28 cellular contexts compared by ENCODE assay signal in genomic region chr14:93381644-93382043, GRCh38. TPM values are rescaled to one million over a fixed set of nuclear protein-coding genes. Genes with fewer than 3 reads are reported as not detected.
DNase-seq lines count a peak whose midpoint lies in the region; ATAC-seq and TF ChIP-seq lines count a peak whose summit lies in the region.
"Had no signal": no experiment of that assay in that cellular context is flagged by ENCODE, and none has a peak within 500 bp of the region (broad histone marks: within the 10 kb centered on the region; RNA-seq: fewer than 3 reads in every experiment).

No MANE protein-coding gene starts in this region.

- ATAC-seq in HG02885 (IDR thresholded peaks at IDR 0.05; ENCODE audit: poor library complexity, unreplicated experiment) = peak; percentile 69
- ATAC-seq in activated CD8-positive, alpha-beta memory T cell treated with anti-CD3 and anti-CD28 coated beads, Interleukin-2, amount 10 ng/mL, durations not matched to agents 7 days and 5 days = no peak
- ATAC-seq: K562, psoas muscle had no signal

- no peak overlapping the region for H3K14ac ChIP-seq in mesenchymal stem cell (ENCODE audit: low read length in 2 of 2)

- no peak overlapping the region for H3K4ac ChIP-seq in mesenchymal stem cell (ENCODE audit: low read depth in 1 of 2, low read length in 2 of 2)

- H3K27me3 ChIP-seq in mesenchymal stem cell (ENCODE audit: control insufficient read depth in 1 of 2, insufficient read depth in 1 of 2, low read length in 2 of 2) = peaks cover 0 to 3% of the 10 kb centered on the region in 2 experiments
- H3K27me3 ChIP-seq: BLaER1 treated with 17β-estradiol and CSF1 and Interleukin-3, amounts not matched to agents 10 nM and 100 nM; esophagus muscularis mucosa; MG63 had no signal

- no peak overlapping the region for H2BK15ac ChIP-seq in mesenchymal stem cell (ENCODE audit: low read depth, poor library complexity, severe bottlenecking)

- H3K4me1 Mint-ChIP-seq in activated CD8-positive, alpha-beta memory T cell treated with anti-CD3 and anti-CD28 coated beads, Interleukin-2, amount 10 ng/mL, durations not matched to agents 7 days and 5 days = no peaks in the 10 kb centered on the region
- H3K4me1 Mint-ChIP-seq in type B pancreatic cell (ENCODE audit: unreplicated experiment) = no peaks in the 10 kb centered on the region
- H3K4me1 Mint-ChIP-seq: brain had no signal

- H2BK12ac ChIP-seq in mesenchymal stem cell (ENCODE audit: low read length in 2 of 2) = no peak overlapping the region

- no peak overlapping the region for H2BK120ac ChIP-seq in mesenchymal stem cell (ENCODE audit: low read depth, low read length)

- no peaks in the 10 kb centered on the region for H3K9me3 ChIP-seq in mesenchymal stem cell (ENCODE audit: control insufficient read depth, low read length)
- H3K9me3 ChIP-seq: esophagus muscularis mucosa, MG63, psoas muscle had no signal

- CTCF ChIA-PET in activated CD8-positive, alpha-beta memory T cell treated with anti-CD3 and anti-CD28 coated beads, Interleukin-2, amount 10 ng/mL, durations not matched to agents 7 days and 5 days (lab: Charles Lee) = no interaction called here

- peaks cover 61% of the 10 kb centered on the region for H3K27me3 Mint-ChIP-seq in activated CD8-positive, alpha-beta memory T cell treated with anti-CD3 and anti-CD28 coated beads, Interleukin-2, amount 10 ng/mL, durations not matched to agents 7 days and 5 days
- peaks cover 30% of the 10 kb centered on the region for H3K27me3 Mint-ChIP-seq in type B pancreatic cell

- H3K18ac ChIP-seq in mesenchymal stem cell (ENCODE audit: low read depth in 1 of 2, low read length in 2 of 2) = no peak overlapping the region

- H3K4me1 ChIP-seq in mesenchymal stem cell (ENCODE audit: control insufficient read depth, insufficient read depth, low read depth, low read length) = no peaks in the 10 kb centered on the region
- H3K4me1 ChIP-seq: esophagus muscularis mucosa, psoas muscle had no signal

- H3K9me3 Mint-ChIP-seq in activated CD8-positive, alpha-beta memory T cell treated with anti-CD3 and anti-CD28 coated beads, Interleukin-2, amount 10 ng/mL, durations not matched to agents 7 days and 5 days (ENCODE audit: low read depth) = no peaks in the 10 kb centered on the region
- H3K9me3 Mint-ChIP-seq in type B pancreatic cell = no peaks in the 10 kb centered on the region
- H3K9me3 Mint-ChIP-seq: brain had no signal

- no peak overlapping the region for H4K91ac ChIP-seq in mesenchymal stem cell (ENCODE audit: low read length)

- no peak overlapping the region for H4K8ac ChIP-seq in mesenchymal stem cell (ENCODE audit: low read length)

- no peak overlapping the region for H2AK5ac ChIP-seq in mesenchymal stem cell (ENCODE audit: low read length, severe bottlenecking)

- H3K4me2 ChIP-seq in mesenchymal stem cell (ENCODE audit: low read length, poor library complexity, severe bottlenecking) = no peak overlapping the region
- H3K4me2 ChIP-seq: BLaER1 treated with 17β-estradiol and CSF1 and Interleukin-3, amounts not matched to agents 10 nM and 100 nM had no signal

- no peaks in the 10 kb centered on the region for H3K36me3 Mint-ChIP-seq in activated CD8-positive, alpha-beta memory T cell treated with anti-CD3 and anti-CD28 coated beads, Interleukin-2, amount 10 ng/mL, durations not matched to agents 7 days and 5 days
- H3K36me3 Mint-ChIP-seq in type B pancreatic cell = no peaks in the 10 kb centered on the region
- H3K36me3 Mint-ChIP-seq: brain had no signal

- TF ChIP-seq CTCF in GM13976 (IDR thresholded peaks at IDR 0.05; ENCODE audit: borderline replicate concordance, control extremely low read depth, extremely low read depth, insufficient read depth, missing control alignments) (peak; percentile 14), GM20000 (IDR thresholded peaks at IDR 0.05; ENCODE audit: extremely low read depth, missing control alignments) (no peak), type B pancreatic cell (conservative IDR thresholded peaks at IDR 0.05) (no peak)

- no peak overlapping the region for H3K27ac ChIP-seq in mesenchymal stem cell (ENCODE audit: low read length, poor library complexity, severe bottlenecking)
- H3K27ac ChIP-seq: BLaER1 treated with 17β-estradiol and CSF1 and Interleukin-3, amounts not matched to agents 10 nM and 100 nM; esophagus muscularis mucosa; psoas muscle; VCaP had no signal

- H3K23ac ChIP-seq in mesenchymal stem cell (ENCODE audit: low read length in 2 of 2) = no peak overlapping the region

- no peak overlapping the region for H3K27ac Mint-ChIP-seq in activated CD8-positive, alpha-beta memory T cell treated with anti-CD3 and anti-CD28 coated beads, Interleukin-2, amount 10 ng/mL, durations not matched to agents 7 days and 5 days
- H3K27ac Mint-ChIP-seq in type B pancreatic cell = no peak overlapping the region
- H3K27ac Mint-ChIP-seq: brain had no signal

- peak; percentile 27 for DNase-seq in GM13976 (ENCODE audit: low spot score)
- DNase-seq in GM20000 (ENCODE audit: low spot score) = peak; percentile 22
- DNase-seq in kidney tubule cell (ENCODE audit: low spot score) = peak; percentile 6
- no peak for DNase-seq in mesenchymal stem cell
- DNase-seq in activated CD8-positive, alpha-beta memory T cell treated with anti-CD3 and anti-CD28 coated beads, Interleukin-2, amount 10 ng/mL, durations not matched to agents 7 days and 5 days = no peak
- no peak for DNase-seq in type B pancreatic cell (ENCODE audit: extremely low spot score, unreplicated experiment)
- DNase-seq in central memory CD4-positive, alpha-beta T cell = no peak
- DNase-seq: activated CD4-positive, alpha-beta T cell treated with anti-CD3 and anti-CD28 coated beads, Interleukin-2, amount 50 U/mL, for 48 hours; activated gamma-delta T cell; activated T-cell treated with anti-CD3 and anti-CD28 coated beads for 4 hours; islet precursor cell; MG63; NCI-H1436; NCI-H510A treated with DMSO at 0.1 percent for 48 hours; psoas muscle; RPMI8226; T-helper 2 cell had no signal

- in situ Hi-C loops in GM13976 (cut with MboI; ENCODE audit: low sequenced_read_pairs, unreplicated experiment) = no loop called here

- 53% methylated on average over 1 of the region's 1 CpG for WGBS in mesenchymal stem cell

- H2AFZ ChIP-seq in mesenchymal stem cell (ENCODE audit: low read depth, low read length) = no peak overlapping the region

- no peaks in the 10 kb centered on the region for H3K36me3 ChIP-seq in mesenchymal stem cell (ENCODE audit: control insufficient read depth in 1 of 2, insufficient read depth in 2 of 2, low read depth in 1 of 2, low read length in 2 of 2)
- H3K36me3 ChIP-seq: BLaER1 treated with 17β-estradiol and CSF1 and Interleukin-3, amounts not matched to agents 10 nM and 100 nM; esophagus muscularis mucosa; MG63 had no signal

- no peak overlapping the region for H3K4me3 ChIP-seq in mesenchymal stem cell (ENCODE audit: insufficient read depth in 1 of 2, low read depth in 1 of 2, low read length in 2 of 2)
- H3K4me3 ChIP-seq: BLaER1 treated with 17β-estradiol and CSF1 and Interleukin-3, amounts not matched to agents 10 nM and 100 nM; esophagus muscularis mucosa; K562; MG63; psoas muscle had no signal

- H2BK5ac ChIP-seq in mesenchymal stem cell (ENCODE audit: low read depth, low read length, poor library complexity, severe bottlenecking) = no peak overlapping the region

- no peaks in the 10 kb centered on the region for H3K79me1 ChIP-seq in mesenchymal stem cell (replicated peaks; ENCODE audit: low read length, poor library complexity, severe bottlenecking)

- H3K9ac ChIP-seq in mesenchymal stem cell (ENCODE audit: low read length) = no peak overlapping the region
- H3K9ac ChIP-seq: BLaER1 treated with 17β-estradiol and CSF1 and Interleukin-3, amounts not matched to agents 10 nM and 100 nM had no signal

- no peak overlapping the region for H3K4me3 Mint-ChIP-seq in activated CD8-positive, alpha-beta memory T cell treated with anti-CD3 and anti-CD28 coated beads, Interleukin-2, amount 10 ng/mL, durations not matched to agents 7 days and 5 days
- H3K4me3 Mint-ChIP-seq in type B pancreatic cell = no peak overlapping the region
- H3K4me3 Mint-ChIP-seq: brain had no signal

RNA-seq across cellular contexts. Expression of gene COX8C, which starts 34.7 kb away (rescaled TPM):
- polyA plus RNA-seq in mesenchymal stem cell (2013, experiment 1 of 2) = not detected
- polyA plus RNA-seq in mesenchymal stem cell (2013, experiment 2 of 2) = not detected
- not detected for total RNA-seq in activated CD8-positive, alpha-beta memory T cell treated with anti-CD3 and anti-CD28 coated beads, Interleukin-2, amount 10 ng/mL, durations not matched to agents 7 days and 5 days
- total RNA-seq in type B pancreatic cell (ENCODE audit: low replicate concordance) = not detected in 2 replicates
- total RNA-seq: esophagus muscularis mucosa, frontal cortex, K562, lower leg skin, skeletal muscle tissue, temporal lobe had no signal
- polyA plus RNA-seq: adipose tissue, K562 had no signal

RNA-seq across cellular contexts. Expression of gene BTBD7, which starts 48.8 kb away (rescaled TPM):
- polyA plus RNA-seq in mesenchymal stem cell (2013, experiment 1 of 2) = 26.1 TPM
- 22.8 TPM for polyA plus RNA-seq in mesenchymal stem cell (2013, experiment 2 of 2)
- total RNA-seq in activated CD8-positive, alpha-beta memory T cell treated with anti-CD3 and anti-CD28 coated beads, Interleukin-2, amount 10 ng/mL, durations not matched to agents 7 days and 5 days = 10 to 100 TPM; 16.8 to 18.3 TPM
- total RNA-seq in type B pancreatic cell (ENCODE audit: low replicate concordance) = 47.9 and 48.1 TPM in 2 replicates

RNA-seq across cellular contexts. Expression of gene UNC79, which starts 49.1 kb away (rescaled TPM):
- 0.01 TPM for polyA plus RNA-seq in mesenchymal stem cell (2013, experiment 1 of 2)
- 0.01 TPM for polyA plus RNA-seq in mesenchymal stem cell (2013, experiment 2 of 2)
- under 1 TPM in 1 of 2 experiments, not detected in 1; 0.02 TPM for total RNA-seq in activated CD8-positive, alpha-beta memory T cell treated with anti-CD3 and anti-CD28 coated beads, Interleukin-2, amount 10 ng/mL, durations not matched to agents 7 days and 5 days
- 1.8 and 2.1 TPM in 2 replicates for total RNA-seq in type B pancreatic cell (ENCODE audit: low replicate concordance)

Comparison
In these comparisons a context has a peak if more than half of its experiments do, and no peak if none do; other contexts are left out.
1. DNase-seq: peak in GM13976 (single experiment), GM20000 (single experiment) and kidney tubule cell (single experiment); none in mesenchymal stem cell (single experiment), activated CD8-positive, alpha-beta memory T cell treated with anti-CD3 and anti-CD28 coated beads, Interleukin-2, amount 10 ng/mL, durations not matched to agents 7 days and 5 days (single experiment), type B pancreatic cell (single experiment) and central memory CD4-positive, alpha-beta T cell (single experiment).